ENCODE assay signal across 18 cellular contexts in the genomic region with DNA sequence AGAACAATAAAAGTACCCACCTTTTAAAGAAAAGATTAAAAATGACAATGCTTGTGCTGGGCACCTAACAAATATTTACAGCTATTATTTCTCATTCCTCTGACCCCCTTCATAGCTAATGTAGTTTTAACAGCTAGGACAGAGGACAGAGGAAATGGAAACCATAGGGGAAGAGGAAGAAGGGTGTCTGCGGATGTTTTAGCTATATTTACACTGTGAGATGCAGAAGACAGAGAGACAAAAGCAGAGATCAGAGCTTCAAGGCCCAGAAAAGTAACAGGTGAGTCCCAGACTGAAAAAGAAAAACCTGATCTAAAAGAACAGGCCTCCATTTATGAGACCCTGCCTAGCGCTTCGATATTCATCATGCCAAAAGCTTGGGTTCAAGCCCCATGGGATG.
DNase-seq lines count a peak whose midpoint lies in the region; ATAC-seq and TF ChIP-seq lines count a peak whose summit lies in the region.
"Had no signal": no experiment of that assay in that cellular context is flagged by ENCODE, and none has a peak within 500 bp of the region (broad histone marks: within the 10 kb centered on the region; RNA-seq: fewer than 3 reads in every experiment).

No MANE protein-coding gene starts in this region.

- BruUV-seq in IMR-90 (replicated peaks; lab: Mats Ljungman, UMichigan) = no TSS peak

- H2BK120ac ChIP-seq in IMR-90 (ENCODE audit: low read depth, low read length) = peak overlapping the region; percentile 47; the same call in 1 of the 2 replicates

- peak overlapping the region; percentile 8; the same call in 1 of the 2 replicates for H3K4ac ChIP-seq in IMR-90 (ENCODE audit: low read depth, low read length)

- H3K4me2 ChIP-seq in IMR-90 (ENCODE audit: low read depth, low read length) = no peak overlapping the region

- H4K5ac ChIP-seq in IMR-90 (ENCODE audit: low read depth, low read length) = peak overlapping the region; percentile 90; the same call in 1 of the 2 replicates

- peak; percentile 27 for DNase-seq in NOMO-1 treated with DMSO at 0.1 percent for 48 hours (lab: John Stamatoyannopoulos, UW; ENCODE audit: unreplicated experiment)
- no peak for DNase-seq in NOMO-1 treated with dmso at 0.1 percent for 144 hours (lab: John Stamatoyannopoulos, UW; ENCODE audit: unreplicated experiment)
- DNase-seq in IMR-90 = no peak
- DNase-seq in stimulated activated naive B cell treated with anti-CD40 and anti-IgM and Interleukin-4, amounts not matched to agents 10 μg/mL and 1 μg/mL and 100 μg/mL, for 72 hours = no peak
- no peak for DNase-seq in foreskin melanocyte
- DNase-seq in DMS153 (lab: John Stamatoyannopoulos, UW) = no peak
- DNase-seq in NCI-H446 treated with DMSO at 0.1 percent for 48 hours (lab: John Stamatoyannopoulos, UW) = no peak
- DNase-seq: 8988T; CD8-positive, alpha-beta memory T cell; hypothalamus; left cardiac atrium; NCI-H1092; NCI-H345; psoas muscle; substantia nigra had no signal

- H3K9me3 ChIP-seq in IMR-90 (ENCODE audit: control insufficient read depth, insufficient read depth, low read length) = no peaks in the 10 kb centered on the region
- H3K9me3 ChIP-seq: breast epithelium, psoas muscle had no signal

- H2AK5ac ChIP-seq in IMR-90 (ENCODE audit: low read depth, low read length) = peak overlapping the region; percentile 64

- peaks cover 31% of the 10 kb centered on the region for H3K4me1 Mint-ChIP-seq in activated naive CD8-positive, alpha-beta T cell (ENCODE audit: low read depth)
- peaks cover 19 to 44% of the 10 kb centered on the region in 2 donors for H3K4me1 Mint-ChIP-seq in stimulated activated naive B cell treated with anti-CD40 and anti-IgM and Interleukin-4, amounts not matched to agents 10 μg/mL and 1 μg/mL and 100 μg/mL, for 72 hours

- intact Hi-C loops in IMR-90 (cut with micrococcal nuclease) = no loop called here

- peaks cover 3% of the 10 kb centered on the region for H3K9me1 ChIP-seq in IMR-90 (ENCODE audit: insufficient read depth, low read length)

- no peaks in the 10 kb centered on the region for H3K79me1 ChIP-seq in IMR-90 (ENCODE audit: low read depth in 1 of 2, low read length in 2 of 2)

- no peaks in the 10 kb centered on the region for H3K27me3 ChIP-seq in IMR-90 (ENCODE audit: control insufficient read depth, insufficient read depth, low read length)
- H3K27me3 ChIP-seq: breast epithelium had no signal

- H3K36me3 Mint-ChIP-seq in activated naive CD8-positive, alpha-beta T cell = no peaks in the 10 kb centered on the region
- H3K36me3 Mint-ChIP-seq in stimulated activated naive B cell treated with anti-CD40 and anti-IgM and Interleukin-4, amounts not matched to agents 10 μg/mL and 1 μg/mL and 100 μg/mL, for 72 hours = no peaks in the 10 kb centered on the region
- H3K36me3 Mint-ChIP-seq: CD8-positive, alpha-beta memory T cell had no signal

- peak overlapping the region; percentile 34 for H2BK5ac ChIP-seq in IMR-90 (ENCODE audit: low read depth, low read length, poor library complexity, severe bottlenecking)

- H3K36me3 ChIP-seq in IMR-90 (ENCODE audit: control insufficient read depth, insufficient read depth, low read length) = no peaks in the 10 kb centered on the region
- H3K36me3 ChIP-seq: breast epithelium had no signal

- POLR2A ChIA-PET in IMR-90 (lab: Charles Lee; ENCODE audit: unreplicated experiment) = no interaction called here

- H2BK20ac ChIP-seq in IMR-90 (ENCODE audit: low read depth, low read length) = peak overlapping the region; percentile 74

- peak overlapping the region; percentile 99; the same call in 1 of the 2 replicates for H3K18ac ChIP-seq in IMR-90 (ENCODE audit: low read depth, low read length)

- H3K14ac ChIP-seq in IMR-90 (replicated peaks; ENCODE audit: low read depth, low read length) = peak overlapping the region; percentile 28; the same call in 1 of the 2 replicates

- TF ChIP-seq RAD21 in IMR-90 (IDR thresholded peaks at IDR 0.05; ENCODE audit: low read length) = no peak

- H3K27ac Mint-ChIP-seq in activated naive CD8-positive, alpha-beta T cell = peak overlapping the region; percentile 69
- peak overlapping the region; percentile 86 for H3K27ac Mint-ChIP-seq in stimulated activated naive B cell treated with anti-CD40 and anti-IgM and Interleukin-4, amounts not matched to agents 10 μg/mL and 1 μg/mL and 100 μg/mL, for 72 hours

- no peak overlapping the region for H3K9ac ChIP-seq in IMR-90 (ENCODE audit: low read depth, low read length)

- peak overlapping the region; percentile 17 to 46; a peak in 1 of 4 replicates for H4K8ac ChIP-seq in IMR-90 (ENCODE audit: low read depth in 2 of 2, low read length in 2 of 2)

- 100% methylated on average over 1 of the region's 3 CpGs; no CpG with 5 or more reads in 1 of the 2 experiments for WGBS in IMR-90 (ENCODE audit: extremely low coverage in 2 of 2, insufficient read length in 1 of 2), 2 experiments

- no peak overlapping the region for H2AFZ ChIP-seq in IMR-90 (replicated peaks; ENCODE audit: low read length, poor library complexity)

- no peak for ATAC-seq in IMR-90 (ENCODE audit: low read depth)
- ATAC-seq in stimulated activated naive B cell treated with anti-CD40 and anti-IgM and Interleukin-4, amounts not matched to agents 10 μg/mL and 1 μg/mL and 100 μg/mL, for 72 hours (replicated peaks) = peak; percentile 41 to 44
- ATAC-seq: left cardiac atrium, psoas muscle had no signal

- no peak overlapping the region for H3K27ac ChIP-seq in IMR-90 (ENCODE audit: insufficient read depth, low read length)
- H3K27ac ChIP-seq: psoas muscle, VCaP had no signal

- H3K9me3 Mint-ChIP-seq in activated naive CD8-positive, alpha-beta T cell (ENCODE audit: low read depth) = no peaks in the 10 kb centered on the region
- H3K9me3 Mint-ChIP-seq in stimulated activated naive B cell treated with anti-CD40 and anti-IgM and Interleukin-4, amounts not matched to agents 10 μg/mL and 1 μg/mL and 100 μg/mL, for 72 hours = no peaks in the 10 kb centered on the region
- H3K9me3 Mint-ChIP-seq: CD8-positive, alpha-beta memory T cell had no signal

- no peak overlapping the region for H3K4me3 ChIP-seq in IMR-90 (ENCODE audit: insufficient read depth, low read depth, low read length)
- H3K4me3 ChIP-seq: breast epithelium, psoas muscle had no signal

- no peaks in the 10 kb centered on the region for H3K27me3 Mint-ChIP-seq in activated naive CD8-positive, alpha-beta T cell
- H3K27me3 Mint-ChIP-seq in stimulated activated naive B cell treated with anti-CD40 and anti-IgM and Interleukin-4, amounts not matched to agents 10 μg/mL and 1 μg/mL and 100 μg/mL, for 72 hours = no peaks in the 10 kb centered on the region

- in situ Hi-C loops in IMR-90 (cut with MboI; ENCODE audit: low sequenced_read_pairs) = no loop called here

- H3K23ac ChIP-seq in IMR-90 (ENCODE audit: low read depth, low read length) = no peak overlapping the region

- CTCF ChIA-PET in IMR-90 (lab: Yijun Ruan, JAX) = interaction anchor here (1.3 kb wide), 1 partner anchor 11 kb away, joined by 3 read pairs; no protein-coding TSS in a partner anchor

- H4K20me1 ChIP-seq in IMR-90 (ENCODE audit: insufficient read depth, low read length) = no peaks in the 10 kb centered on the region

- no peak overlapping the region for H3K56ac ChIP-seq in IMR-90 (ENCODE audit: extremely low read depth, insufficient read depth, low read length)

- H2AK9ac ChIP-seq in IMR-90 (replicated peaks; ENCODE audit: low read depth, low read length, poor library complexity) = no peak overlapping the region

- H2BK15ac ChIP-seq in IMR-90 (ENCODE audit: low read depth, low read length) = peak overlapping the region; percentile 79; the same call in 1 of the 3 replicates

- H4K91ac ChIP-seq in IMR-90 (ENCODE audit: insufficient read depth, low read depth, low read length) = peak overlapping the region; percentile 2; the same call in 1 of the 2 replicates

- no peak for TF ChIP-seq POLR2A in IMR-90 (IDR thresholded peaks at IDR 0.05; ENCODE audit: low read depth, low read length)

- TF ChIP-seq CTCF in IMR-90 (conservative IDR thresholded peaks at IDR 0.05; ENCODE audit: low read depth, low read length) = no peak

- H3K4me1 ChIP-seq in IMR-90 (ENCODE audit: control insufficient read depth, insufficient read depth, low read length) = peaks cover 25% of the 10 kb centered on the region
- H3K4me1 ChIP-seq: breast epithelium, psoas muscle had no signal

- H3K4me3 Mint-ChIP-seq in activated naive CD8-positive, alpha-beta T cell = peak overlapping the region; percentile 38
- H3K4me3 Mint-ChIP-seq in stimulated activated naive B cell treated with anti-CD40 and anti-IgM and Interleukin-4, amounts not matched to agents 10 μg/mL and 1 μg/mL and 100 μg/mL, for 72 hours = peak overlapping the region in 1 of 2 donors; percentile 21
- H3K4me3 Mint-ChIP-seq: CD8-positive, alpha-beta memory T cell had no signal

- dilution Hi-C loops in IMR-90 (cut with HindIII; ENCODE audit: low sequenced_read_pairs, unreplicated experiment) = no loop called here

TF ChIP-seq in IMR-90, 13 proteins besides CTCF, POLR2A, EP300 and RAD21 (continues in another document):
- TF ChIP-seq NFE2L2 (IDR thresholded peaks at IDR 0.05; ENCODE audit: low read depth, low read length) (no peak), MAZ (IDR thresholded peaks at IDR 0.05; ENCODE audit: borderline replicate concordance, low read depth, low read length) (no peak), FOS (IDR thresholded peaks at IDR 0.05; ENCODE audit: low read depth, low read length) (no peak), CEBPB (IDR thresholded peaks at IDR 0.05; ENCODE audit: low read depth, low read length) (no peak), RFX5 (IDR thresholded peaks at IDR 0.05; ENCODE audit: low read depth, low read length) (no peak), MXI1 (IDR thresholded peaks at IDR 0.05; ENCODE audit: borderline replicate concordance, low read depth, low read length) (no peak)
- TF ChIP-seq, protein P1, sequence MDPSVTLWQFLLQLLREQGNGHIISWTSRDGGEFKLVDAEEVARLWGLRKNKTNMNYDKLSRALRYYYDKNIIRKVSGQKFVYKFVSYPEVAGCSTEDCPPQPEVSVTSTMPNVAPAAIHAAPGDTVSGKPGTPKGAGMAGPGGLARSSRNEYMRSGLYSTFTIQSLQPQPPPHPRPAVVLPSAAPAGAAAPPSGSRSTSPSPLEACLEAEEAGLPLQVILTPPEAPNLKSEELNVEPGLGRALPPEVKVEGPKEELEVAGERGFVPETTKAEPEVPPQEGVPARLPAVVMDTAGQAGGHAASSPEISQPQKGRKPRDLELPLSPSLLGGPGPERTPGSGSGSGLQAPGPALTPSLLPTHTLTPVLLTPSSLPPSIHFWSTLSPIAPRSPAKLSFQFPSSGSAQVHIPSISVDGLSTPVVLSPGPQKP (IDR thresholded peaks at IDR 0.05; ENCODE audit: borderline replicate concordance, low read depth, low read length) = no peak
- TF ChIP-seq, protein P2, sequence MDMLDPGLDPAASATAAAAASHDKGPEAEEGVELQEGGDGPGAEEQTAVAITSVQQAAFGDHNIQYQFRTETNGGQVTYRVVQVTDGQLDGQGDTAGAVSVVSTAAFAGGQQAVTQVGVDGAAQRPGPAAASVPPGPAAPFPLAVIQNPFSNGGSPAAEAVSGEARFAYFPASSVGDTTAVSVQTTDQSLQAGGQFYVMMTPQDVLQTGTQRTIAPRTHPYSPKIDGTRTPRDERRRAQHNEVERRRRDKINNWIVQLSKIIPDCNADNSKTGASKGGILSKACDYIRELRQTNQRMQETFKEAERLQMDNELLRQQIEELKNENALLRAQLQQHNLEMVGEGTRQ (IDR thresholded peaks at IDR 0.05; ENCODE audit: low read depth, low read length) = no peak
